In the genomic region with DNA sequence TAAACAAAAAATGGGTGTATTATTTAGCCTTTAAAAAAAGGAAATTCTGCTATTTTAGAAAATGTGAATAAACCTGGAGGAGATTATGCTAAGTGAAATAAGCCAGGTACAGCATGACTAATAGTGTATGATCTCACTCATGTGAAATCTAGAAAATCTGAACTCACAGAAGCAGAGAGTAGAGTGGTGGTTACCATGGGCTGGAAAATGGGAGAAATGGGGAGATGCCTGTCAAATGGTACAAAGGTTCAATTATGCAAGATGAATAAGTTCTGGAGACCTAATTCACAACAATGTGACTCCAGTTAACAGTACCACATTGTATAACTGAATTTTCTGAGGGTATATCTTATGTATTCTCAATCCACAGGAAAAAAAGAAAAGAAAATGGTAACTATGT, we compare ENCODE assay signal across 16 cellular contexts. TPM values are rescaled to one million over a fixed set of nuclear protein-coding genes. Genes with fewer than 3 reads are reported as not detected.
"Had no signal": no experiment of that assay in that cellular context is flagged by ENCODE, and none has a peak within 500 bp of the region (broad histone marks: within the 10 kb centered on the region; RNA-seq: fewer than 3 reads in every experiment).

No MANE protein-coding gene starts in this region.

- ATAC-seq: left lung, psoas muscle, sciatic nerve, T-helper 17 cell, WTC11 had no signal

- H3K9me3 ChIP-seq: left lung, psoas muscle, suprapubic skin had no signal

- DNase-seq: activated CD4-positive, alpha-beta T cell treated with anti-CD3 and anti-CD28 coated beads, Interleukin-2, amount 10 ng/mL, durations not matched to agents 7 days and 5 days; activated CD8-positive, alpha-beta memory T cell treated with anti-CD3 and anti-CD28 coated beads for 24 hours; activated naive CD4-positive, alpha-beta T cell treated with anti-CD3 and anti-CD28 coated beads, Interleukin-2, amount 50 U/mL, for 16 hours; amniotic stem cell; brain microvascular endothelial cell; dermis blood vessel endothelial cell; glutamatergic neuron; left lung; mesenchymal stem cell; psoas muscle; stimulated activated naive CD4-positive, alpha-beta T cell; T-helper 17 cell had no signal

- H3K36me3 ChIP-seq: brain microvascular endothelial cell, left lung, suprapubic skin had no signal

- H3K4me1 ChIP-seq: psoas muscle, suprapubic skin had no signal

- H3K27me3 ChIP-seq: brain microvascular endothelial cell, left lung had no signal

- H3K4me3 ChIP-seq: left lung, psoas muscle, suprapubic skin had no signal

- H3K27ac ChIP-seq: brain microvascular endothelial cell, left lung, psoas muscle, suprapubic skin had no signal

RNA-seq across cellular contexts. Expression of gene WIF1, which starts 30.9 kb away (rescaled TPM):
- total RNA-seq: activated CD4-positive, alpha-beta T cell treated with anti-CD3 and anti-CD28 coated beads, Interleukin-2, amount 10 ng/mL, durations not matched to agents 7 days and 5 days; dermis blood vessel endothelial cell; osteoblast; psoas muscle; T-helper 17 cell had no signal
